21 cellular contexts compared by ENCODE assay signal in the genomic region with DNA sequence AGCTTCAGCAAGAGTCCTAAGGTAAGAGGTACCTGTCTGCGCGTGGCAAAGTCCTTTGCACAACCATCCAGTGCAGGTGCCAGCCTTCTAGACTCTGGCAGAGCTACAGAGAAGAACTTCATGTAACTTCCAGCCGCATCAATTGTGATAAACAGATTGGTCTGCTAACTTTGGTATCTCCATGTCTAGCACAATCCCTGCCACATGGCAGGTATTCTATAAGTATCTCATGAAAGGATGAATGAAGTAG. TPM values are rescaled to one million over a fixed set of nuclear protein-coding genes. Genes with fewer than 3 reads are reported as not detected.
DNase-seq lines count a peak whose midpoint lies in the region; ATAC-seq and TF ChIP-seq lines count a peak whose summit lies in the region.
"Had no signal": no experiment of that assay in that cellular context is flagged by ENCODE, and none has a peak within 500 bp of the region (broad histone marks: within the 10 kb centered on the region; RNA-seq: fewer than 3 reads in every experiment).

No MANE protein-coding gene starts in this region.

- no peak overlapping the region for H3K18ac ChIP-seq in mesendoderm (ENCODE audit: low read length)

- no peak overlapping the region for H2AK5ac ChIP-seq in mesendoderm (ENCODE audit: low read length)

- H3K4me2 ChIP-seq in mesendoderm (ENCODE audit: low read length): no peak overlapping the region

- TF ChIP-seq POLR2A in prostate gland (IDR thresholded peaks at IDR 0.05): no peak

- no peak overlapping the region for H2BK120ac ChIP-seq in mesendoderm (ENCODE audit: low read depth, low read length)

- H3K4me1 ChIP-seq in mesendoderm (ENCODE audit: control insufficient read depth, low read depth, low read length) (peaks cover 4% of the 10 kb centered on the region), prostate gland (replicated peaks) (no peaks in the 10 kb centered on the region)
- H3K4me1 ChIP-seq: SJCRH30, suprapubic skin, uterus had no signal

- H3K4ac ChIP-seq in mesendoderm (ENCODE audit: low read depth, low read length): no peak overlapping the region

- DNase-seq in T-helper 2 cell treated with Interferon-gamma antibody and Interleukin-4, amounts not matched to agents 5 μg/mL and 100 μg/mL, for 36 hours (ENCODE audit: low spot score): no peak
- DNase-seq in T-helper 2 cell (no peak), mesendoderm (no peak), cerebellum (ENCODE audit: low spot score) (no peak), prostate gland (ENCODE audit: low spot score) (no peak)
- DNase-seq in activated effector memory CD4-positive, alpha-beta T cell treated with Interleukin-2 at 50 U/mL for 16 hours: no peak
- DNase-seq: NCI-H1694 had no signal

- H3K27me3 ChIP-seq in mesendoderm (ENCODE audit: insufficient read depth, low read length, poor library complexity): no peaks in the 10 kb centered on the region
- H3K27me3 ChIP-seq in prostate gland (replicated peaks; ENCODE audit: insufficient read depth): no peaks in the 10 kb centered on the region
- H3K27me3 ChIP-seq: BLaER1 treated with 17β-estradiol and CSF1 and Interleukin-3, amounts not matched to agents 10 nM and 100 nM; cardiac muscle cell; MG63; SJCRH30; suprapubic skin; uterus had no signal

- H3K23ac ChIP-seq in mesendoderm (ENCODE audit: low read length): no peak overlapping the region

- peak overlapping the region; percentile 42 for H3K56ac ChIP-seq in mesendoderm (ENCODE audit: low read length)

- no peak overlapping the region for H4K8ac ChIP-seq in mesendoderm (ENCODE audit: low read depth, low read length)

- H3K27ac ChIP-seq in mesendoderm (ENCODE audit: low read depth, low read length) (no peak overlapping the region), prostate gland (no peak overlapping the region)
- H3K27ac ChIP-seq: cardiac muscle cell, esophagus squamous epithelium, SJCRH30, suprapubic skin, uterus had no signal

- H3K9me3 Mint-ChIP-seq in T-helper 2 cell treated with Interferon-gamma antibody and Interleukin-4, amounts not matched to agents 5 μg/mL and 100 μg/mL, for 36 hours: peaks cover 8% of the 10 kb centered on the region
- H3K9me3 Mint-ChIP-seq in activated T-helper 17 cell treated with anti-CD3 and anti-CD28 coated beads, Interleukin-2, amount 50 U/mL, for 72 hours: no peaks in the 10 kb centered on the region
- H3K9me3 Mint-ChIP-seq: neural crest cell had no signal

- intact Hi-C loops in prostate gland (cut with DNase I): no loop called here

- no peak overlapping the region for H4K5ac ChIP-seq in mesendoderm (ENCODE audit: low read length)

- peak overlapping the region; percentile 77 for H3K4me3 Mint-ChIP-seq in T-helper 2 cell treated with Interferon-gamma antibody and Interleukin-4, amounts not matched to agents 5 μg/mL and 100 μg/mL, for 36 hours
- peak overlapping the region; percentile 83 for H3K4me3 Mint-ChIP-seq in activated T-helper 17 cell treated with anti-CD3 and anti-CD28 coated beads, Interleukin-2, amount 50 U/mL, for 72 hours
- H3K4me3 Mint-ChIP-seq: neural crest cell had no signal

- no peaks in the 10 kb centered on the region for H3K27me3 Mint-ChIP-seq in T-helper 2 cell treated with Interferon-gamma antibody and Interleukin-4, amounts not matched to agents 5 μg/mL and 100 μg/mL, for 36 hours (ENCODE audit: low read depth)
- no peaks in the 10 kb centered on the region for H3K27me3 Mint-ChIP-seq in activated T-helper 17 cell treated with anti-CD3 and anti-CD28 coated beads, Interleukin-2, amount 50 U/mL, for 72 hours

- H3K4me3 ChIP-seq in mesendoderm (ENCODE audit: low read length) (no peak overlapping the region), prostate gland (no peak overlapping the region)
- H3K4me3 ChIP-seq: BLaER1 treated with 17β-estradiol and CSF1 and Interleukin-3, amounts not matched to agents 10 nM and 100 nM; cardiac muscle cell; esophagus squamous epithelium; MG63; SJCRH30; suprapubic skin; uterus had no signal

- WGBS in mesendoderm (ENCODE audit: extremely low coverage, insufficient coverage, low lambda C conversion rate): no CpG with 5 or more reads among the region's 3 CpGs
- WGBS in prostate gland: 94% methylated on average over 3 of the region's 3 CpGs

- peak; percentile 5 for ATAC-seq in GM21360 (IDR thresholded peaks at IDR 0.05; ENCODE audit: unreplicated experiment)
- no peak for ATAC-seq in activated T-helper 17 cell treated with anti-CD3 and anti-CD28 coated beads, Interleukin-2, amount 50 U/mL, for 72 hours (replicated peaks)

- H3K79me2 ChIP-seq in mesendoderm (ENCODE audit: control insufficient read depth, insufficient read depth, low read length): no peaks in the 10 kb centered on the region

- no peak overlapping the region for H3K9ac ChIP-seq in mesendoderm (ENCODE audit: low read length)
- H3K9ac ChIP-seq: BLaER1 treated with 17β-estradiol and CSF1 and Interleukin-3, amounts not matched to agents 10 nM and 100 nM had no signal

- H3K36me3 ChIP-seq in mesendoderm (ENCODE audit: control insufficient read depth, insufficient read depth, low read length) (no peaks in the 10 kb centered on the region), prostate gland (no peaks in the 10 kb centered on the region)
- H3K36me3 ChIP-seq: cardiac muscle cell, MG63, SJCRH30, suprapubic skin, uterus had no signal

- H2BK15ac ChIP-seq in mesendoderm (replicated peaks; ENCODE audit: low read depth): no peak overlapping the region

- no peak for TF ChIP-seq CTCF in prostate gland (IDR thresholded peaks at IDR 0.05)

- H2BK5ac ChIP-seq in mesendoderm (ENCODE audit: low read length): no peak overlapping the region

- H3K36me3 Mint-ChIP-seq in T-helper 2 cell treated with Interferon-gamma antibody and Interleukin-4, amounts not matched to agents 5 μg/mL and 100 μg/mL, for 36 hours (ENCODE audit: low read depth): peaks cover 94% of the 10 kb centered on the region
- H3K36me3 Mint-ChIP-seq in activated T-helper 17 cell treated with anti-CD3 and anti-CD28 coated beads, Interleukin-2, amount 50 U/mL, for 72 hours (ENCODE audit: low read depth): no peaks in the 10 kb centered on the region

- no peaks in the 10 kb centered on the region for H3K79me1 ChIP-seq in mesendoderm (ENCODE audit: low read length)

- H3K27ac Mint-ChIP-seq in T-helper 2 cell treated with Interferon-gamma antibody and Interleukin-4, amounts not matched to agents 5 μg/mL and 100 μg/mL, for 36 hours: peak overlapping the region; percentile 95
- H3K27ac Mint-ChIP-seq in activated T-helper 17 cell treated with anti-CD3 and anti-CD28 coated beads, Interleukin-2, amount 50 U/mL, for 72 hours: peak overlapping the region; percentile 92

- H3K9me3 ChIP-seq in prostate gland: no peaks in the 10 kb centered on the region
- H3K9me3 ChIP-seq: esophagus squamous epithelium, MG63, SJCRH30, suprapubic skin, uterus had no signal

- peaks cover 70% of the 10 kb centered on the region for H3K4me1 Mint-ChIP-seq in T-helper 2 cell treated with Interferon-gamma antibody and Interleukin-4, amounts not matched to agents 5 μg/mL and 100 μg/mL, for 36 hours (ENCODE audit: low read depth)
- H3K4me1 Mint-ChIP-seq in activated T-helper 17 cell treated with anti-CD3 and anti-CD28 coated beads, Interleukin-2, amount 50 U/mL, for 72 hours: peaks cover 69% of the 10 kb centered on the region

RNA-seq across cellular contexts. Expression of gene CD48, which starts 29.8 kb away (rescaled TPM):
- total RNA-seq in activated T-helper 17 cell treated with anti-CD3 and anti-CD28 coated beads, Interleukin-2, amount 50 U/mL, for 72 hours: 100 to 1,000 TPM; 151 to 179 TPM
- 2.5 TPM for polyA plus RNA-seq in mesendoderm (2013, experiment 1 of 2)
- polyA plus RNA-seq in mesendoderm (2013, experiment 2 of 2): 2.7 TPM
- 0.45 TPM for total RNA-seq in cerebellum
- 1 to 10 TPM; 3.0 to 4.7 TPM for total RNA-seq in prostate gland
- total RNA-seq: cardiac muscle cell, glomerular endothelial cell, HepG2, neural crest cell, PC-3, pulmonary artery endothelial cell, SJCRH30 had no signal
- polyA plus RNA-seq: cardiac muscle cell, HepG2 had no signal

RNA-seq across cellular contexts. Expression of gene SLAMF1, which starts 35.0 kb away (rescaled TPM):
- total RNA-seq in activated T-helper 17 cell treated with anti-CD3 and anti-CD28 coated beads, Interleukin-2, amount 50 U/mL, for 72 hours: 100 to 1,000 TPM; 121 to 186 TPM
- 0.10 TPM for polyA plus RNA-seq in mesendoderm (2013, experiment 1 of 2)
- polyA plus RNA-seq in mesendoderm (2013, experiment 2 of 2): 0.11 TPM
- total RNA-seq in cerebellum (not detected), prostate gland (under 1 TPM; 0.17 to 0.36 TPM)
- total RNA-seq: cardiac muscle cell, glomerular endothelial cell, HepG2, neural crest cell, PC-3, pulmonary artery endothelial cell, SJCRH30, suprapubic skin had no signal
- polyA plus RNA-seq: cardiac muscle cell, HepG2 had no signal

RNA-seq across cellular contexts. Expression of gene SLAMF7, which starts 57.2 kb away (rescaled TPM):
- total RNA-seq in activated T-helper 17 cell treated with anti-CD3 and anti-CD28 coated beads, Interleukin-2, amount 50 U/mL, for 72 hours: 10 to 100 TPM in 1 of 2 donors, 1 to 10 TPM in 1; 4.5 to 15.0 TPM
- polyA plus RNA-seq in mesendoderm (2013, experiment 1 of 2): 0.06 TPM
- 0.07 TPM for polyA plus RNA-seq in mesendoderm (2013, experiment 2 of 2)
- not detected for total RNA-seq in cerebellum
- total RNA-seq in prostate gland: under 1 TPM; 0.14 to 0.51 TPM
- total RNA-seq: cardiac muscle cell, glomerular endothelial cell, HepG2, neural crest cell, pulmonary artery endothelial cell, SJCRH30 had no signal
- polyA plus RNA-seq: cardiac muscle cell, HepG2 had no signal

Comparison
In these comparisons a context has a peak if more than half of its experiments do, and no peak if none do; other contexts are left out.
1. RNA of gene CD48, which starts 29.8 kb away (total RNA-seq): 151 to 179 TPM in activated T-helper 17 cell treated with anti-CD3 and anti-CD28 coated beads, Interleukin-2, amount 50 U/mL, for 72 hours; 3.0 to 4.7 TPM in prostate gland and 0.45 TPM in cerebellum (single experiment); every median in the first group is over 10 times any median in the second.
2. RNA of gene SLAMF1, which starts 35.0 kb away (total RNA-seq): 121 to 186 TPM in activated T-helper 17 cell treated with anti-CD3 and anti-CD28 coated beads, Interleukin-2, amount 50 U/mL, for 72 hours; 0.17 to 0.36 TPM in prostate gland and not detected in cerebellum (single experiment); every median in the first group is over 10 times any median in the second.